Comparison of ENCODE assay signal across 15 cellular contexts in the genomic region with DNA sequence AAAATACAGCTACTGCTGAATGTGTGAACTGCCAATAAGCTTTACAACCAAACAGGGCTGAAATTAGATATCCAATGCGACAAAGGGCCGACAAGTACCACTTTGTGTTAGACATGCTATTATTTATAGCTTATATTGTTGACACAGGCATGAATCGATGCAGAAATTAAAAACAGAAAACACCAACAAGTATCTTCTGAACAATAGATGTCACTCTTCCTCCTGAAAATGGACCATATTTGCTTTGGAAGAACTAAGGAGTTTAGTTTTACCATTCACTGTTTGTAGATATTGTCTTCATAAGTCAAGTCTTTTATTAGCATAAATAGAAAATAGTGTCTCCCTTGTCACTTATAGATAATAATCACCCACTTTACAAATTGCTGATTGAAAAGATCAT.
A peak's percentile ranks its signal among the peaks of the same experiment; 100 is the strongest.
DNase-seq lines count a peak whose midpoint lies in the region; ATAC-seq, FAIRE-seq and TF ChIP-seq lines count a peak whose summit lies in the region.
"Had no signal": no experiment of that assay in that cellular context is flagged by ENCODE, and none has a peak within 500 bp of the region (broad histone marks: within the 10 kb centered on the region; RNA-seq: fewer than 3 reads in every experiment).

No MANE protein-coding gene starts in this region.

- no peak for ATAC-seq in aorta (ENCODE audit: low FRiP score)
- ATAC-seq: body of pancreas; effector memory CD8-positive, alpha-beta T cell; heart right ventricle; left ventricle myocardium superior; T-helper 17 cell had no signal

- H3K9ac ChIP-seq in Karpas-422 (ENCODE audit: low read length), result no peak overlapping the region

- TF ChIP-seq CTCF in D721Med (IDR thresholded peaks at IDR 0.05; ENCODE audit: insufficient read depth, missing control alignments), result peak; percentile 47

- H3K9me2 ChIP-seq in Karpas-422 (replicated peaks; ENCODE audit: insufficient read depth, low read length), result no peaks in the 10 kb centered on the region

- no peaks in the 10 kb centered on the region for H3K9me3 ChIP-seq in aorta (ENCODE audit: control insufficient read depth, low read length)
- H3K9me3 ChIP-seq in Karpas-422 (ENCODE audit: low read length), result no peaks in the 10 kb centered on the region
- H3K9me3 ChIP-seq: body of pancreas had no signal

- H3K4me3 ChIP-seq in aorta (ENCODE audit: low read length in 2 of 2), result no peak overlapping the region
- H3K4me3 ChIP-seq in Karpas-422 (ENCODE audit: low read length), result no peak overlapping the region
- H3K4me3 ChIP-seq: body of pancreas, heart right ventricle had no signal

- no peak overlapping the region for H3K4me2 ChIP-seq in Karpas-422 (ENCODE audit: low read depth, low read length, poor library complexity, severe bottlenecking)

- no peak overlapping the region for H2AFZ ChIP-seq in Karpas-422 (ENCODE audit: low read length)

- 34 to 37% methylated on average over 3 of the region's 3 CpGs for WGBS in aorta, 2 donors

- intact Hi-C loops in aorta (cut with DNase I), result no loop called here

- FAIRE-seq in D721Med (lab: Jason Lieb, UNC), result no peak

- H3K27ac ChIP-seq in aorta (ENCODE audit: low read depth in 1 of 2, low read length in 2 of 2) (no peak overlapping the region), Karpas-422 (ENCODE audit: low read length) (no peak overlapping the region)
- H3K27ac ChIP-seq: body of pancreas, heart right ventricle had no signal

- no peaks in the 10 kb centered on the region for H3K4me1 ChIP-seq in aorta (ENCODE audit: control insufficient read depth in 1 of 2, insufficient read depth in 2 of 2, low read length in 2 of 2)
- no peaks in the 10 kb centered on the region for H3K4me1 ChIP-seq in Karpas-422 (ENCODE audit: low read length)
- H3K4me1 ChIP-seq: body of pancreas, heart right ventricle had no signal

- H4K20me1 ChIP-seq in Karpas-422 (ENCODE audit: insufficient read depth, low read depth, low read length), result no peaks in the 10 kb centered on the region

- no peak for DNase-seq in D721Med (ENCODE audit: insufficient read length, low spot score)
- DNase-seq in NCI-H1092 treated with DMSO at 0.1 percent for 48 hours (lab: John Stamatoyannopoulos, UW), result peak; percentile 67
- DNase-seq in NCI-H774 (lab: John Stamatoyannopoulos, UW), result peak; percentile 79
- peak; percentile 21 for DNase-seq in inferior parietal cortex (ENCODE audit: extremely low spot score)
- DNase-seq in aorta, result no peak
- DNase-seq in NAMALWA (ENCODE audit: low spot score), result no peak
- no peak for DNase-seq in Karpas-422
- DNase-seq in foreskin melanocyte, result no peak
- DNase-seq: activated CD4-positive, alpha-beta T cell treated with anti-CD3 and anti-CD28 coated beads, Interleukin-2, amount 50 U/mL, for 48 hours; body of pancreas; CD4-positive, CD25-positive, alpha-beta regulatory T cell; effector memory CD8-positive, alpha-beta T cell; heart right ventricle; left ventricle myocardium superior; T-helper 17 cell had no signal

- no peaks in the 10 kb centered on the region for H3K79me2 ChIP-seq in Karpas-422 (ENCODE audit: low read length)

- H3K36me3 ChIP-seq in aorta (ENCODE audit: control insufficient read depth in 1 of 2, insufficient read depth in 2 of 2, low read length in 1 of 2) (no peaks in the 10 kb centered on the region), Karpas-422 (ENCODE audit: insufficient read depth, low read length) (no peaks in the 10 kb centered on the region)
- H3K36me3 ChIP-seq: heart right ventricle had no signal

- H3K27me3 ChIP-seq in aorta (ENCODE audit: control insufficient read depth in 1 of 2, insufficient read depth in 2 of 2, low read length in 1 of 2), result no peaks in the 10 kb centered on the region
- no peaks in the 10 kb centered on the region for H3K27me3 ChIP-seq in Karpas-422 (ENCODE audit: low read length)
- H3K27me3 ChIP-seq: body of pancreas, heart right ventricle had no signal

Comparison
In these comparisons a context has a peak if more than half of its experiments do, and no peak if none do; other contexts are left out.
1. DNase-seq: peak in NCI-H1092 treated with DMSO at 0.1 percent for 48 hours (single experiment), NCI-H774 (single experiment) and inferior parietal cortex (single experiment); none in D721Med (single experiment), aorta (0 of 2), NAMALWA (single experiment), Karpas-422 (single experiment) and foreskin melanocyte (single experiment).